ENCODE assay signal across 20 cellular contexts in genomic region chr1:38068980-38069340, GRCh38.
"Had no signal": no experiment of that assay in that cellular context is flagged by ENCODE, and none has a peak within 500 bp of the region (broad histone marks: within the 10 kb centered on the region; RNA-seq: fewer than 3 reads in every experiment).

No MANE protein-coding gene starts in this region.

- H3K4me3 Mint-ChIP-seq: T-cell had no signal

- H3K36me3 ChIP-seq: MG63 had no signal

- H3K27ac Mint-ChIP-seq: T-cell had no signal

- H3K36me3 Mint-ChIP-seq: T-cell had no signal

- H3K4me3 ChIP-seq: MG63 had no signal

- H3K27me3 ChIP-seq: MG63 had no signal

- H3K9me3 ChIP-seq: MG63 had no signal

- H3K4me1 Mint-ChIP-seq: T-cell had no signal

- DNase-seq: Karpas-422, KG1, MG63, NCI-H1092, NCI-H1105 treated with DMSO at 0.1 percent for 48 hours, NCI-H1417 treated with DMSO at 0.1 percent for 48 hours, NCI-H146, NCI-H1694 treated with DMSO at 0.1 percent for 48 hours, NCI-H1930, NCI-H2107, NCI-H2227 treated with DMSO at 0.1 percent for 48 hours, NCI-H446, NCI-H510A, NCI-H524 treated with DMSO at 0.1 percent for 48 hours, NCI-H69, NCI-H774, Right ventricle myocardium superior, RPMI8226, SW 1271, T-cell had no signal

- ATAC-seq: T-cell had no signal
